In the genomic region with DNA sequence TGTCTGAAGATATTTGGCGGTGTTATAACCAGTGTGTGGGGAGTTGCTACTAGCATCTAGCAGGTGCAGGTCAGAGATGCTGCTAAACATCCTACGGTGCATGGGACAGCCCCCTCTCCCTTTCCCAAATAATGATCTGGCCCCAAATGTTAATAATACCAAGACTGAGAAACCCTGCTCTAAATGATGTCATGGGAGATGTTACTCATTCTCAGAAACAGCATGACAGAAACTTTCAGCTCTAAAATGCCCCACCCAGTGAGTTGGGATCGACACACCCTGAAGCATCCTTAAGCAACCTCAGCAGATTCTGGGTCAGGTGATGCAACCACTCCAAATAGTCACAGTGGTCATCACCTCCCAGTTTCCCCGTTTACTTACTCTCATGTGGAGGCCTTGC, we compare ENCODE assay signal across 15 cellular contexts.
DNase-seq lines count a peak whose midpoint lies in the region; ATAC-seq, FAIRE-seq and TF ChIP-seq lines count a peak whose summit lies in the region.
"Had no signal": no experiment of that assay in that cellular context is flagged by ENCODE, and none has a peak within 500 bp of the region (broad histone marks: within the 10 kb centered on the region; RNA-seq: fewer than 3 reads in every experiment).

No MANE protein-coding gene starts in this region.

- TF ChIP-seq RAD21 in GM12878 (IDR thresholded peaks at IDR 0.05; ENCODE audit: insufficient read depth, low read depth, low read length) = no peak

- H3F3A ChIP-seq in neural progenitor cell (ENCODE audit: low read depth) = no peaks in the 10 kb centered on the region

- no TSS peak for BruUV-seq in GM12878 (replicated peaks; lab: Mats Ljungman, UMichigan)

- peaks cover 4% of the 10 kb centered on the region for H3K9me3 Mint-ChIP-seq in neural progenitor cell

- TF ChIP-seq CTCF in GM12878 (IDR thresholded peaks at IDR 0.05 in 2 of 3, conservative IDR thresholded peaks at IDR 0.05 in 1 of 3; ENCODE audit: control insufficient read depth in 2 of 3, extremely low read depth in 1 of 3, insufficient read depth in 1 of 3, low read depth in 3 of 3, low read length in 3 of 3) (no peak), neural progenitor cell (IDR thresholded peaks at IDR 0.05) (no peak)

- WGBS in GM12878 (ENCODE audit: insufficient coverage, insufficient replicate concordance, low lambda C conversion rate, missing lambda C conversion rate) = 2% methylated on average over 4 of the region's 4 CpGs

- TF ChIP-seq EP300 in GM12878 (IDR thresholded peaks at IDR 0.05; ENCODE audit: borderline replicate concordance in 1 of 2, control insufficient read depth in 1 of 2, low read depth in 2 of 2, low read length in 2 of 2) = no peak

- intact Hi-C loops in GM12878 (cut with micrococcal nuclease; ENCODE audit: unreplicated experiment) = no loop called here

- CTCF ChIA-PET in GM12878 (lab: Yijun Ruan, JAX) = no interaction called here

- H3K36me3 ChIP-seq in GM12878 (ENCODE audit: control insufficient read depth in 2 of 2, insufficient read depth in 2 of 2, low read length in 1 of 2) = no peaks in the 10 kb centered on the region
- H3K36me3 ChIP-seq in neural progenitor cell = no peaks in the 10 kb centered on the region
- no peaks in the 10 kb centered on the region for H3K36me3 ChIP-seq in Karpas-422 (ENCODE audit: insufficient read depth, low read length)
- H3K36me3 ChIP-seq: cardiac muscle cell, gastroesophageal sphincter, lower lobe of right lung had no signal

- RAD21 ChIA-PET in GM12878 (lab: Charles Lee; ENCODE audit: unreplicated experiment) = no interaction called here

- no peak overlapping the region for H3K4me3 Mint-ChIP-seq in neural progenitor cell
- H3K4me3 Mint-ChIP-seq: CD4-positive, CD25-positive, alpha-beta regulatory T cell had no signal

- H3K9me3 ChIP-seq in GM12878 (replicated peaks; ENCODE audit: control insufficient read depth, insufficient read depth, low read length) (no peaks in the 10 kb centered on the region), neural progenitor cell (ENCODE audit: low read depth) (no peaks in the 10 kb centered on the region), Karpas-422 (ENCODE audit: low read length) (no peaks in the 10 kb centered on the region)
- H3K9me3 ChIP-seq: lower lobe of right lung had no signal

- H3K27me3 Mint-ChIP-seq in neural progenitor cell (ENCODE audit: insufficient read depth, low read depth) = peaks cover 5% of the 10 kb centered on the region

- no peak for TF ChIP-seq POLR2A in GM12878 (IDR thresholded peaks at IDR 0.05; ENCODE audit: low read depth, low read length)

- H3K36me3 Mint-ChIP-seq in neural progenitor cell = no peaks in the 10 kb centered on the region
- H3K36me3 Mint-ChIP-seq: CD4-positive, CD25-positive, alpha-beta regulatory T cell had no signal

- no peaks in the 10 kb centered on the region for H3K79me2 ChIP-seq in GM12878 (ENCODE audit: control insufficient read depth, insufficient read depth, low read length)
- no peaks in the 10 kb centered on the region for H3K79me2 ChIP-seq in neural progenitor cell (ENCODE audit: low read depth)
- no peaks in the 10 kb centered on the region for H3K79me2 ChIP-seq in Karpas-422 (ENCODE audit: low read length)

- no peak for FAIRE-seq in GM12878 (lab: Jason Lieb, UNC)

- H3K27me3 ChIP-seq in GM12878 (replicated peaks in 1 of 2; ENCODE audit: control insufficient read depth in 2 of 2, insufficient read depth in 2 of 2, low read length in 1 of 2) (no peaks in the 10 kb centered on the region), neural progenitor cell (no peaks in the 10 kb centered on the region), Karpas-422 (ENCODE audit: low read length) (no peaks in the 10 kb centered on the region)

- peak; percentile 53 for DNase-seq in stimulated activated CD4-positive, alpha-beta T cell treated with anti-CD3 and anti-CD28 coated beads, Interleukin-1b, Interleukin-23, amount 100 ng/mL, for 48 hours
- DNase-seq in stimulated activated CD4-positive, alpha-beta T cell treated with anti-CD3 and anti-CD28 coated beads, Interleukin-12 subunit alpha, Interleukin-12 subunit beta, amount 100 ng/mL, for 4 hours = no peak
- DNase-seq in GM12878 (ENCODE audit: low read depth, low spot score) (no peak), neural progenitor cell (ENCODE audit: low spot score) (no peak), Karpas-422 (no peak)
- DNase-seq: H7, lower lobe of right lung, NCI-H2029 had no signal

- SMC1A ChIA-PET in GM12878 (lab: Charles Lee; ENCODE audit: uncharacterized antibody, unreplicated experiment) = interaction anchor here (1.4 kb wide), 1 partner anchor 9 kb away, joined by 3 read pairs; no protein-coding TSS in a partner anchor

- H3K9ac ChIP-seq in GM12878 (ENCODE audit: control insufficient read depth, insufficient read depth, low read length) (no peak overlapping the region), neural progenitor cell (no peak overlapping the region), Karpas-422 (ENCODE audit: low read length) (no peak overlapping the region)

- H3K27ac Mint-ChIP-seq in neural progenitor cell = no peak overlapping the region
- H3K27ac Mint-ChIP-seq: CD4-positive, CD25-positive, alpha-beta regulatory T cell; progenitor cell of endocrine pancreas had no signal

- H2AFZ ChIP-seq in GM12878 (ENCODE audit: control insufficient read depth, low read depth, low read length) (no peak overlapping the region), neural progenitor cell (replicated peaks) (no peak overlapping the region), Karpas-422 (ENCODE audit: low read length) (no peak overlapping the region)

- no peaks in the 10 kb centered on the region for H3K9me2 ChIP-seq in Karpas-422 (replicated peaks; ENCODE audit: insufficient read depth, low read length)

- POLR2A ChIA-PET in GM12878 (lab: Charles Lee) = no interaction called here

- H3K4me3 ChIP-seq in GM12878 (no peak overlapping the region), neural progenitor cell (no peak overlapping the region), Karpas-422 (ENCODE audit: low read length) (no peak overlapping the region)
- H3K4me3 ChIP-seq: cardiac muscle cell, gastroesophageal sphincter, lower lobe of right lung had no signal

- H3K27ac ChIP-seq in GM12878 (ENCODE audit: control insufficient read depth, insufficient read depth) = no peak overlapping the region
- no peak overlapping the region for H3K27ac ChIP-seq in neural progenitor cell
- H3K27ac ChIP-seq in Karpas-422 (ENCODE audit: low read length) = no peak overlapping the region
- H3K27ac ChIP-seq: cardiac muscle cell, gastroesophageal sphincter, lower lobe of right lung had no signal

- in situ Hi-C loops in GM12878 (cut with MboI) = no loop called here

- no peaks in the 10 kb centered on the region for H3K4me1 Mint-ChIP-seq in neural progenitor cell

- H3K4me2 ChIP-seq in GM12878 (ENCODE audit: control insufficient read depth, insufficient read depth) (no peak overlapping the region), neural progenitor cell (no peak overlapping the region), Karpas-422 (ENCODE audit: low read depth, low read length, poor library complexity, severe bottlenecking) (no peak overlapping the region)

- H4K20me1 ChIP-seq in GM12878 (ENCODE audit: control insufficient read depth, insufficient read depth) (no peaks in the 10 kb centered on the region), neural progenitor cell (ENCODE audit: low read depth) (no peaks in the 10 kb centered on the region), Karpas-422 (ENCODE audit: insufficient read depth, low read depth, low read length) (no peaks in the 10 kb centered on the region)

- H3K4me1 ChIP-seq in GM12878 (ENCODE audit: control insufficient read depth, insufficient read depth, low read length) (no peaks in the 10 kb centered on the region), neural progenitor cell (no peaks in the 10 kb centered on the region), Karpas-422 (ENCODE audit: low read length) (no peaks in the 10 kb centered on the region)
- H3K4me1 ChIP-seq: gastroesophageal sphincter, lower lobe of right lung had no signal

- peak; percentile 53 for ATAC-seq in HG03039 (IDR thresholded peaks at IDR 0.05; ENCODE audit: unreplicated experiment)
- peak; percentile 88 for ATAC-seq in GM12878
- no peak for ATAC-seq in HG03175 (IDR thresholded peaks at IDR 0.05; ENCODE audit: unreplicated experiment)
- no peak for ATAC-seq in HG03521 (IDR thresholded peaks at IDR 0.05; ENCODE audit: unreplicated experiment)
- ATAC-seq: gastroesophageal sphincter had no signal

TF ChIP-seq in GM12878, 131 proteins besides CTCF, POLR2A, EP300 and RAD21 (continues in another document):
- TF ChIP-seq SIN3A (IDR thresholded peaks at IDR 0.05; ENCODE audit: low read depth, low read length) (no peak), ZNF274 (IDR thresholded peaks at IDR 0.05; ENCODE audit: insufficient read depth, insufficient read length) (no peak), BRCA1 (IDR thresholded peaks at IDR 0.05; ENCODE audit: low read depth, low read length) (no peak), KLF5 (IDR thresholded peaks at IDR 0.05; ENCODE audit: partially characterized antibody) (no peak), SMARCA5 (IDR thresholded peaks at IDR 0.05) (no peak)
- TF ChIP-seq, protein P1, sequence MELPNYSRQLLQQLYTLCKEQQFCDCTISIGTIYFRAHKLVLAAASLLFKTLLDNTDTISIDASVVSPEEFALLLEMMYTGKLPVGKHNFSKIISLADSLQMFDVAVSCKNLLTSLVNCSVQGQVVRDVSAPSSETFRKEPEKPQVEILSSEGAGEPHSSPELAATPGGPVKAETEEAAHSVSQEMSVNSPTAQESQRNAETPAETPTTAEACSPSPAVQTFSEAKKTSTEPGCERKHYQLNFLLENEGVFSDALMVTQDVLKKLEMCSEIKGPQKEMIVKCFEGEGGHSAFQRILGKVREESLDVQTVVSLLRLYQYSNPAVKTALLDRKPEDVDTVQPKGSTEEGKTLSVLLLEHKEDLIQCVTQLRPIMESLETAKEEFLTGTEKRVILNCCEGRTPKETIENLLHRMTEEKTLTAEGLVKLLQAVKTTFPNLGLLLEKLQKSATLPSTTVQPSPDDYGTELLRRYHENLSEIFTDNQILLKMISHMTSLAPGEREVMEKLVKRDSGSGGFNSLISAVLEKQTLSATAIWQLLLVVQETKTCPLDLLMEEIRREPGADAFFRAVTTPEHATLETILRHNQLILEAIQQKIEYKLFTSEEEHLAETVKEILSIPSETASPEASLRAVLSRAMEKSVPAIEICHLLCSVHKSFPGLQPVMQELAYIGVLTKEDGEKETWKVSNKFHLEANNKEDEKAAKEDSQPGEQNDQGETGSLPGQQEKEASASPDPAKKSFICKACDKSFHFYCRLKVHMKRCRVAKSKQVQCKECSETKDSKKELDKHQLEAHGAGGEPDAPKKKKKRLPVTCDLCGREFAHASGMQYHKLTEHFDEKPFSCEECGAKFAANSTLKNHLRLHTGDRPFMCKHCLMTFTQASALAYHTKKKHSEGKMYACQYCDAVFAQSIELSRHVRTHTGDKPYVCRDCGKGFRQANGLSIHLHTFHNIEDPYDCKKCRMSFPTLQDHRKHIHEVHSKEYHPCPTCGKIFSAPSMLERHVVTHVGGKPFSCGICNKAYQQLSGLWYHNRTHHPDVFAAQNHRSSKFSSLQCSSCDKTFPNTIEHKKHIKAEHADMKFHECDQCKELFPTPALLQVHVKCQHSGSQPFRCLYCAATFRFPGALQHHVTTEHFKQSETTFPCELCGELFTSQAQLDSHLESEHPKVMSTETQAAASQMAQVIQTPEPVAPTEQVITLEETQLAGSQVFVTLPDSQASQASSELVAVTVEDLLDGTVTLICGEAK (IDR thresholded peaks at IDR 0.05; ENCODE audit: borderline replicate concordance) = no peak

Comparison
In these comparisons a context has a peak if more than half of its experiments do, and no peak if none do; other contexts are left out.
1. ATAC-seq: peak in HG03039 (single experiment) and GM12878 (single experiment); none in HG03175 (single experiment) and HG03521 (single experiment).